In genomic region chr12:9672340-9672739, GRCh38 we compare ENCODE assay signal across 7 cellular contexts. TPM values are rescaled to one million over a fixed set of nuclear protein-coding genes. Genes with fewer than 3 reads are reported as not detected.
DNase-seq lines count a peak whose midpoint lies in the region; ATAC-seq and TF ChIP-seq lines count a peak whose summit lies in the region.
"Not testable (repeated sequence)": the region's sequence is repeated elsewhere in the genome, so short reads cannot be mapped to it uniquely, and the experiment has no call there.

No MANE protein-coding gene starts in this region.

- peaks cover 69% of the 10 kb centered on the region for H3K4me1 ChIP-seq in DOHH2 (ENCODE audit: control insufficient read depth, low read length)
- peaks cover 86% of the 10 kb centered on the region for H3K4me1 ChIP-seq in KMS-11 (ENCODE audit: low read depth, poor library complexity, severe bottlenecking)

- peaks cover 22% of the 10 kb centered on the region for H3K36me3 Mint-ChIP-seq in T-helper 17 cell (ENCODE audit: low read depth)
- peaks cover 84% of the 10 kb centered on the region for H3K36me3 Mint-ChIP-seq in activated CD8-positive, alpha-beta memory T cell treated with anti-CD3 and anti-CD28 coated beads, Interleukin-2, amount 10 ng/mL, durations not matched to agents 7 days and 5 days
- peaks cover 65 to 83% of the 10 kb centered on the region in 2 donors for H3K36me3 Mint-ChIP-seq in activated naive CD4-positive, alpha-beta T cell treated with anti-CD3 and anti-CD28 coated beads, Interleukin-2, amount 50 U/mL, for 72 hours
- peaks cover 31 to 45% (median 45%) of the 10 kb centered on the region in 3 donors for H3K36me3 Mint-ChIP-seq in immature natural killer cell
- H3K36me3 Mint-ChIP-seq in stimulated activated memory B cell treated with anti-CD40 and anti-IgM and Interleukin-4, amounts not matched to agents 10 μg/mL and 1 μg/mL and 100 μg/mL, for 72 hours, result peaks cover 77% of the 10 kb centered on the region

- CTCF ChIA-PET in activated CD8-positive, alpha-beta memory T cell treated with anti-CD3 and anti-CD28 coated beads, Interleukin-2, amount 10 ng/mL, durations not matched to agents 7 days and 5 days (lab: Charles Lee), result interaction anchor here (1.0 to 2.8 kb wide), 2 partner anchors 25 to 70 kb away, joined by 6 to 12 read pairs; no protein-coding TSS in a partner anchor

- peak overlapping the region; percentile 98 for H3K4me3 Mint-ChIP-seq in T-helper 17 cell
- peak overlapping the region; percentile 95 for H3K4me3 Mint-ChIP-seq in activated CD8-positive, alpha-beta memory T cell treated with anti-CD3 and anti-CD28 coated beads, Interleukin-2, amount 10 ng/mL, durations not matched to agents 7 days and 5 days
- peak overlapping the region; percentile 61 to 89 (median 72) for H3K4me3 Mint-ChIP-seq in immature natural killer cell
- peak overlapping the region; percentile 84 for H3K4me3 Mint-ChIP-seq in stimulated activated memory B cell treated with anti-CD40 and anti-IgM and Interleukin-4, amounts not matched to agents 10 μg/mL and 1 μg/mL and 100 μg/mL, for 72 hours

- H3K79me2 ChIP-seq in DOHH2 (ENCODE audit: control insufficient read depth, low read length), result peaks cover 98% of the 10 kb centered on the region
- not testable (repeated sequence) for H3K79me2 ChIP-seq in KMS-11 (ENCODE audit: insufficient read depth, low read depth)

- H2AFZ ChIP-seq in KMS-11 (ENCODE audit: low read depth), result not testable (repeated sequence)

- H3K27me3 Mint-ChIP-seq in T-helper 17 cell; activated CD8-positive, alpha-beta memory T cell treated with anti-CD3 and anti-CD28 coated beads, Interleukin-2, amount 10 ng/mL, durations not matched to agents 7 days and 5 days; immature natural killer cell (ENCODE audit: low read depth in 3 of 3); stimulated activated memory B cell treated with anti-CD40 and anti-IgM and Interleukin-4, amounts not matched to agents 10 μg/mL and 1 μg/mL and 100 μg/mL, for 72 hours: not testable (repeated sequence)

- H3K9me2 ChIP-seq in DOHH2 (replicated peaks; ENCODE audit: control insufficient read depth, low read length), result not testable (repeated sequence)

- H3K4me3 ChIP-seq in DOHH2 (ENCODE audit: low read length), result peak overlapping the region; percentile 83
- not testable (repeated sequence) for H3K4me3 ChIP-seq in KMS-11 (IDR thresholded peaks at IDR 0.05; ENCODE audit: insufficient read depth, low read depth, low read length)

- not testable (repeated sequence) for H4K20me1 ChIP-seq in DOHH2 (ENCODE audit: control insufficient read depth, insufficient read depth, low read depth, low read length); KMS-11 (ENCODE audit: insufficient read depth)

- peak overlapping the region; percentile 52; the same call in 1 of the 2 replicates for H3K9ac ChIP-seq in KMS-11

- DNase-seq in T-helper 17 cell; activated CD8-positive, alpha-beta memory T cell treated with anti-CD3 and anti-CD28 coated beads, Interleukin-2, amount 10 ng/mL, durations not matched to agents 7 days and 5 days; activated naive CD4-positive, alpha-beta T cell treated with anti-CD3 and anti-CD28 coated beads, Interleukin-2, amount 50 U/mL, for 72 hours (ENCODE audit: low spot score in 2 of 2); immature natural killer cell: not testable (repeated sequence)

- H3K27me3 ChIP-seq in DOHH2 (ENCODE audit: control insufficient read depth, low read length); KMS-11 (ENCODE audit: insufficient read depth, low read depth): not testable (repeated sequence)

- H3K9me3 Mint-ChIP-seq in activated CD8-positive, alpha-beta memory T cell treated with anti-CD3 and anti-CD28 coated beads, Interleukin-2, amount 10 ng/mL, durations not matched to agents 7 days and 5 days (ENCODE audit: low read depth); activated naive CD4-positive, alpha-beta T cell treated with anti-CD3 and anti-CD28 coated beads, Interleukin-2, amount 50 U/mL, for 72 hours; immature natural killer cell; stimulated activated memory B cell treated with anti-CD40 and anti-IgM and Interleukin-4, amounts not matched to agents 10 μg/mL and 1 μg/mL and 100 μg/mL, for 72 hours: not testable (repeated sequence)

- H3K36me3 ChIP-seq in DOHH2 (ENCODE audit: control insufficient read depth, low read length), result peaks cover 84% of the 10 kb centered on the region
- H3K36me3 ChIP-seq in KMS-11 (ENCODE audit: insufficient read depth), result not testable (repeated sequence)

- not testable (repeated sequence) for TF ChIP-seq CTCF in DOHH2 (IDR thresholded peaks at IDR 0.05; ENCODE audit: low read depth, low read length, poor library complexity, severe bottlenecking); KMS-11 (conservative IDR thresholded peaks at IDR 0.05; ENCODE audit: low read depth, low read length)

- H3K27ac ChIP-seq in DOHH2 (ENCODE audit: low read depth, low read length), result peak overlapping the region; percentile 96
- peak overlapping the region; percentile 89 for H3K27ac ChIP-seq in KMS-11

- peak overlapping the region; percentile 72 for H3K4me2 ChIP-seq in DOHH2 (ENCODE audit: low read length)
- peak overlapping the region; percentile 86 for H3K4me2 ChIP-seq in KMS-11

- peaks cover 19% of the 10 kb centered on the region for H3K9me3 ChIP-seq in DOHH2 (ENCODE audit: control insufficient read depth, insufficient read depth, low read length)
- not testable (repeated sequence) for H3K9me3 ChIP-seq in T-helper 17 cell (ENCODE audit: control insufficient read depth, low read length, poor library complexity, severe bottlenecking)

- peaks cover 35% of the 10 kb centered on the region for H3F3A ChIP-seq in DOHH2 (ENCODE audit: control insufficient read depth, insufficient read depth)

- peaks cover 73% of the 10 kb centered on the region for H3K4me1 Mint-ChIP-seq in T-helper 17 cell
- H3K4me1 Mint-ChIP-seq in activated CD8-positive, alpha-beta memory T cell treated with anti-CD3 and anti-CD28 coated beads, Interleukin-2, amount 10 ng/mL, durations not matched to agents 7 days and 5 days, result peaks cover 52% of the 10 kb centered on the region
- H3K4me1 Mint-ChIP-seq in immature natural killer cell, result peaks cover 82 to 99% of the 10 kb centered on the region in 2 donors
- H3K4me1 Mint-ChIP-seq in stimulated activated memory B cell treated with anti-CD40 and anti-IgM and Interleukin-4, amounts not matched to agents 10 μg/mL and 1 μg/mL and 100 μg/mL, for 72 hours, result peaks cover 74% of the 10 kb centered on the region

- peak overlapping the region; percentile 98 for H3K27ac Mint-ChIP-seq in T-helper 17 cell
- peak overlapping the region; percentile 99 for H3K27ac Mint-ChIP-seq in activated CD8-positive, alpha-beta memory T cell treated with anti-CD3 and anti-CD28 coated beads, Interleukin-2, amount 10 ng/mL, durations not matched to agents 7 days and 5 days
- H3K27ac Mint-ChIP-seq in activated naive CD4-positive, alpha-beta T cell treated with anti-CD3 and anti-CD28 coated beads, Interleukin-2, amount 50 U/mL, for 72 hours, result peak overlapping the region; percentile 99 to 100
- peak overlapping the region; percentile 86 to 96 (median 94) for H3K27ac Mint-ChIP-seq in immature natural killer cell
- H3K27ac Mint-ChIP-seq in stimulated activated memory B cell treated with anti-CD40 and anti-IgM and Interleukin-4, amounts not matched to agents 10 μg/mL and 1 μg/mL and 100 μg/mL, for 72 hours, result peak overlapping the region; percentile 93

- not testable (repeated sequence) for ATAC-seq in T-helper 17 cell; activated CD8-positive, alpha-beta memory T cell treated with anti-CD3 and anti-CD28 coated beads, Interleukin-2, amount 10 ng/mL, durations not matched to agents 7 days and 5 days; activated naive CD4-positive, alpha-beta T cell treated with anti-CD3 and anti-CD28 coated beads, Interleukin-2, amount 50 U/mL, for 72 hours; stimulated activated memory B cell treated with anti-CD40 and anti-IgM and Interleukin-4, amounts not matched to agents 10 μg/mL and 1 μg/mL and 100 μg/mL, for 72 hours

RNA-seq across cellular contexts. Expression of gene CLEC2D, which starts 2.8 kb away (rescaled TPM):
- total RNA-seq in T-helper 17 cell, result 100 to 1,000 TPM; 151 to 173 TPM
- 100 to 1,000 TPM; 355 to 385 TPM for total RNA-seq in activated CD8-positive, alpha-beta memory T cell treated with anti-CD3 and anti-CD28 coated beads, Interleukin-2, amount 10 ng/mL, durations not matched to agents 7 days and 5 days
- 100 to 1,000 TPM; 182 to 270 TPM for total RNA-seq in activated naive CD4-positive, alpha-beta T cell treated with anti-CD3 and anti-CD28 coated beads, Interleukin-2, amount 50 U/mL, for 72 hours
- 10 to 100 TPM; 37.7 to 57.3 (median 38.7) TPM for polyA plus RNA-seq in immature natural killer cell
